In the genomic region with DNA sequence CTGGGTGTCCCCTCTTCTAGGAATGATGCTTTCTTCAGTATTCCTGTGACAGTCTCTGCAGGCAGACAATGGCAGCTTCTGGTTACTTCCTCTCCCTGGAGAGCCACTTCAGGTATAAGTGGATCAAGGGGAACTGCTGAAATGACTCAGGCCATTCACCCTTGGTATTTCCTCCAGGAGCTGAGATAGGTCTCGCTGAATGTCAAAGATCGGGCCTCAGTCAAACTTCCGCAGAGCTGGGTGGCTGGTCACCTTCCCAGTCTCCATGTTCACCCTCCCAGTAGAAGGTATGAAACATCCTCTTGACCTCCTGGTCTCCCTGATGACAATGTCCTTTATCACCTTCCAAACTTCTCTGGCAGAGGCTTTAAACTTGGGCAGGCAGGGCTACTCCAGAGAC, we compare ENCODE assay signal across 20 cellular contexts. TPM values are rescaled to one million over a fixed set of nuclear protein-coding genes. Genes with fewer than 3 reads are reported as not detected.
"Had no signal": no experiment of that assay in that cellular context is flagged by ENCODE, and none has a peak within 500 bp of the region (broad histone marks: within the 10 kb centered on the region; RNA-seq: fewer than 3 reads in every experiment).

No MANE protein-coding gene starts in this region.

- H3K36me3 Mint-ChIP-seq: activated CD8-positive, alpha-beta memory T cell treated with anti-CD3 and anti-CD28 coated beads, Interleukin-2, amount 10 ng/mL, durations not matched to agents 7 days and 5 days; immature natural killer cell; natural killer cell had no signal

- H3K27me3 ChIP-seq: right lobe of liver, vagina had no signal

- ATAC-seq: activated CD8-positive, alpha-beta memory T cell treated with anti-CD3 and anti-CD28 coated beads, Interleukin-2, amount 10 ng/mL, durations not matched to agents 7 days and 5 days; heart right ventricle; natural killer cell; pancreas; right lobe of liver had no signal

- H3K4me1 Mint-ChIP-seq: activated CD4-positive, alpha-beta memory T cell treated with anti-CD3 and anti-CD28 coated beads, Interleukin-2, amount 10 ng/mL, durations not matched to agents 7 days and 5 days; activated CD8-positive, alpha-beta memory T cell treated with anti-CD3 and anti-CD28 coated beads, Interleukin-2, amount 10 ng/mL, durations not matched to agents 7 days and 5 days; activated naive CD8-positive, alpha-beta T cell treated with anti-CD3 and anti-CD28 coated beads for 36 hours; immature natural killer cell; natural killer cell had no signal

- H3K27ac Mint-ChIP-seq: activated CD4-positive, alpha-beta memory T cell treated with anti-CD3 and anti-CD28 coated beads, Interleukin-2, amount 10 ng/mL, durations not matched to agents 7 days and 5 days; activated CD8-positive, alpha-beta memory T cell treated with anti-CD3 and anti-CD28 coated beads, Interleukin-2, amount 10 ng/mL, durations not matched to agents 7 days and 5 days; activated naive CD8-positive, alpha-beta T cell treated with anti-CD3 and anti-CD28 coated beads for 36 hours; immature natural killer cell; natural killer cell had no signal

- H3K36me3 ChIP-seq: esophagus muscularis mucosa, heart right ventricle, pancreas, right lobe of liver, vagina had no signal

- H3K27me3 Mint-ChIP-seq: activated naive CD8-positive, alpha-beta T cell treated with anti-CD3 and anti-CD28 coated beads for 36 hours had no signal

- DNase-seq: activated CD4-positive, alpha-beta memory T cell treated with anti-CD3 and anti-CD28 coated beads, Interleukin-2, amount 10 ng/mL, durations not matched to agents 7 days and 5 days; activated CD4-positive, alpha-beta T cell treated with anti-CD3 and anti-CD28 coated beads for 48 hours; activated CD4-positive, CD25-positive, alpha-beta regulatory T cell; activated CD8-positive, alpha-beta memory T cell treated with anti-CD3 and anti-CD28 coated beads, Interleukin-2, amount 10 ng/mL, durations not matched to agents 7 days and 5 days; activated naive CD8-positive, alpha-beta T cell treated with anti-CD3 and anti-CD28 coated beads for 36 hours; amniotic stem cell; caudate nucleus; heart right ventricle; immature natural killer cell; natural killer cell; pancreas; right lobe of liver; stimulated activated naive CD4-positive, alpha-beta T cell; T-helper 1 cell; T1000 had no signal

- H3K9me3 ChIP-seq: esophagus muscularis mucosa, pancreas, right lobe of liver, tibial nerve, vagina had no signal

- H3K4me3 ChIP-seq: esophagus muscularis mucosa, heart right ventricle, pancreas, right lobe of liver, tibial nerve, vagina had no signal

- FAIRE-seq: colon, endometrium, pancreas had no signal

- H3K4me3 Mint-ChIP-seq: activated CD4-positive, alpha-beta memory T cell treated with anti-CD3 and anti-CD28 coated beads, Interleukin-2, amount 10 ng/mL, durations not matched to agents 7 days and 5 days; activated CD8-positive, alpha-beta memory T cell treated with anti-CD3 and anti-CD28 coated beads, Interleukin-2, amount 10 ng/mL, durations not matched to agents 7 days and 5 days; activated naive CD8-positive, alpha-beta T cell treated with anti-CD3 and anti-CD28 coated beads for 36 hours; immature natural killer cell; natural killer cell had no signal

- H3K4me1 ChIP-seq: pancreas, right lobe of liver had no signal

- H3K27ac ChIP-seq: esophagus muscularis mucosa, heart right ventricle, pancreas, right lobe of liver, tibial nerve, vagina had no signal

RNA-seq across cellular contexts. Expression of a gene that starts 1.8 kb away (rescaled TPM):
- total RNA-seq: activated CD4-positive, alpha-beta memory T cell treated with anti-CD3 and anti-CD28 coated beads, Interleukin-2, amount 10 ng/mL, durations not matched to agents 7 days and 5 days; heart right ventricle had no signal
- polyA plus RNA-seq: immature natural killer cell had no signal
